Comparison of ENCODE assay signal across 15 cellular contexts in the genomic region with DNA sequence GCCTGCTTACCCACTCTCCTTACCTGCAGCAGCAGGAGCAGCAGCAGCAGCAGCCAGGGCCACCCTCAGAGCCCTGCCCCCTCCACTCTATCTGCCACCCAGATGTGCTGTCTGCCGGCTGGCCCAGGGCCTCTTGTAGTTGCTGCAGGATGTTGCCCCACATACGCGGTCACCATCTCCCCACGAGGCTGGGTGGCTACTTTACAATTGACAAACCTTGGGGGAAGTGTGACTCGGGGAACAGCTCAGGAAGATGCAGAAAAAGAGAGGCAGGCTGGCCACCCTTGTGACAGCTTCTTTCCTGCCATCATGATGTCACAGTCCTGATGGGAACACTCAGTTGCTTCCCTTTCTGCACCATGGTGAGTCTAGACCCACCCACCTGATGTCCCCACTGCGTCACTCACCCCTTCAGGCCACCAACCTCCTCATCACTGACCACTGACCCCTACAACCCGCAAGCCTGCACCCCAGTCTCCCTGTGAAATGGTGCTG. TPM values are rescaled to one million over a fixed set of nuclear protein-coding genes. Genes with fewer than 3 reads are reported as not detected.
DNase-seq lines count a peak whose midpoint lies in the region; ATAC-seq and TF ChIP-seq lines count a peak whose summit lies in the region.
"Had no signal": no experiment of that assay in that cellular context is flagged by ENCODE, and none has a peak within 500 bp of the region (broad histone marks: within the 10 kb centered on the region; RNA-seq: fewer than 3 reads in every experiment).

No MANE protein-coding gene starts in this region.

- H3K27me3 Mint-ChIP-seq in activated naive CD4-positive, alpha-beta T cell treated with anti-CD3 and anti-CD28 coated beads, Interleukin-2, amount 10 ng/mL, durations not matched to agents 7 days and 5 days: peaks cover 25% of the 10 kb centered on the region
- peaks cover 11% of the 10 kb centered on the region for H3K27me3 Mint-ChIP-seq in central memory CD8-positive, alpha-beta T cell
- H3K27me3 Mint-ChIP-seq: activated naive CD4-positive, alpha-beta T cell treated with anti-CD3 and anti-CD28 coated beads, Interleukin-2, amount 50 U/mL, for 24 hours had no signal

- intact Hi-C loops in upper lobe of right lung (cut with DNase I): no loop called here

- H3K27ac Mint-ChIP-seq in activated naive CD4-positive, alpha-beta T cell treated with anti-CD3 and anti-CD28 coated beads, Interleukin-2, amount 10 ng/mL, durations not matched to agents 7 days and 5 days: peak overlapping the region; percentile 26
- H3K27ac Mint-ChIP-seq in central memory CD8-positive, alpha-beta T cell (ENCODE audit: low read depth): peak overlapping the region; percentile 27
- H3K27ac Mint-ChIP-seq: activated naive CD4-positive, alpha-beta T cell treated with anti-CD3 and anti-CD28 coated beads, Interleukin-2, amount 50 U/mL, for 24 hours had no signal

- H3K4me3 Mint-ChIP-seq in activated naive CD4-positive, alpha-beta T cell treated with anti-CD3 and anti-CD28 coated beads, Interleukin-2, amount 10 ng/mL, durations not matched to agents 7 days and 5 days: no peak overlapping the region
- H3K4me3 Mint-ChIP-seq in central memory CD8-positive, alpha-beta T cell: no peak overlapping the region
- H3K4me3 Mint-ChIP-seq: activated naive CD4-positive, alpha-beta T cell treated with anti-CD3 and anti-CD28 coated beads, Interleukin-2, amount 50 U/mL, for 24 hours had no signal

- peaks cover 10% of the 10 kb centered on the region for H3K4me1 Mint-ChIP-seq in activated naive CD4-positive, alpha-beta T cell treated with anti-CD3 and anti-CD28 coated beads, Interleukin-2, amount 10 ng/mL, durations not matched to agents 7 days and 5 days
- peaks cover 10% of the 10 kb centered on the region for H3K4me1 Mint-ChIP-seq in central memory CD8-positive, alpha-beta T cell

- ATAC-seq in central memory CD8-positive, alpha-beta T cell (replicated peaks; ENCODE audit: extremely low read depth, poor library complexity, severe bottlenecking): no peak
- ATAC-seq in upper lobe of right lung (peak; percentile 89), HG03159 (IDR thresholded peaks at IDR 0.05; ENCODE audit: unreplicated experiment) (no peak)
- ATAC-seq: activated CD4-positive, CD25-positive, alpha-beta regulatory T cell treated with anti-CD3 and anti-CD28 coated beads, Interleukin-2, amount 50 U/mL, for 24 hours had no signal

- peak; percentile 41 for DNase-seq in activated naive CD4-positive, alpha-beta T cell treated with anti-CD3 and anti-CD28 coated beads, Interleukin-2, amount 10 ng/mL, durations not matched to agents 7 days and 5 days
- DNase-seq in activated naive CD4-positive, alpha-beta T cell treated with Interleukin-2 at 50 U/mL for 16 hours: no peak
- DNase-seq in central memory CD8-positive, alpha-beta T cell (ENCODE audit: low spot score in 2 of 2): no peak
- DNase-seq in medulla oblongata (ENCODE audit: extremely low spot score) (peak; percentile 40), upper lobe of right lung (peak; percentile 83), DMS79 treated with DMSO at 0.1 percent for 48 hours (lab: John Stamatoyannopoulos, UW) (no peak), NCI-H1105 (lab: John Stamatoyannopoulos, UW) (no peak)
- DNase-seq: MG63, ovary had no signal

- CTCF ChIA-PET in activated naive CD4-positive, alpha-beta T cell treated with anti-CD3 and anti-CD28 coated beads, Interleukin-2, amount 10 ng/mL, durations not matched to agents 7 days and 5 days (lab: Charles Lee): interaction anchor here (1.1 kb wide), 1 partner anchor 34 kb away, joined by 3 read pairs; no protein-coding TSS in a partner anchor

- H3K9me3 Mint-ChIP-seq in activated naive CD4-positive, alpha-beta T cell treated with anti-CD3 and anti-CD28 coated beads, Interleukin-2, amount 10 ng/mL, durations not matched to agents 7 days and 5 days: no peaks in the 10 kb centered on the region
- no peaks in the 10 kb centered on the region for H3K9me3 Mint-ChIP-seq in central memory CD8-positive, alpha-beta T cell
- H3K9me3 Mint-ChIP-seq: activated naive CD4-positive, alpha-beta T cell treated with anti-CD3 and anti-CD28 coated beads, Interleukin-2, amount 50 U/mL, for 24 hours had no signal

- no peaks in the 10 kb centered on the region for H3K4me1 ChIP-seq in upper lobe of right lung
- H3K4me1 ChIP-seq: SJSA1 had no signal

- no peak overlapping the region for H3K4me3 ChIP-seq in upper lobe of right lung
- H3K4me3 ChIP-seq: MG63, ovary, SJSA1 had no signal

- no peak overlapping the region for H3K27ac ChIP-seq in upper lobe of right lung
- H3K27ac ChIP-seq: ovary, SJSA1 had no signal

- H3K9me3 ChIP-seq in upper lobe of right lung: no peaks in the 10 kb centered on the region
- H3K9me3 ChIP-seq: MG63, ovary, SJSA1 had no signal

- no peak for TF ChIP-seq CTCF in upper lobe of right lung (IDR thresholded peaks at IDR 0.05)

- H3K27me3 ChIP-seq in upper lobe of right lung: no peaks in the 10 kb centered on the region
- H3K27me3 ChIP-seq: MG63, ovary had no signal

- H3K36me3 Mint-ChIP-seq in activated naive CD4-positive, alpha-beta T cell treated with anti-CD3 and anti-CD28 coated beads, Interleukin-2, amount 10 ng/mL, durations not matched to agents 7 days and 5 days: no peaks in the 10 kb centered on the region
- H3K36me3 Mint-ChIP-seq in central memory CD8-positive, alpha-beta T cell (ENCODE audit: insufficient read depth): no peaks in the 10 kb centered on the region
- H3K36me3 Mint-ChIP-seq: activated naive CD4-positive, alpha-beta T cell treated with anti-CD3 and anti-CD28 coated beads, Interleukin-2, amount 50 U/mL, for 24 hours had no signal

- no peaks in the 10 kb centered on the region for H3K36me3 ChIP-seq in upper lobe of right lung
- H3K36me3 ChIP-seq: MG63, ovary, SJSA1 had no signal

RNA-seq across cellular contexts. Expression of a gene that starts 14.5 kb away (rescaled TPM):
- 61.2 TPM for total RNA-seq in upper lobe of right lung
- total RNA-seq: G401, SJSA1 had no signal

RNA-seq across cellular contexts. Expression of a gene that starts 43.8 kb away (rescaled TPM):
- total RNA-seq in upper lobe of right lung: not detected
- total RNA-seq: G401, NCI-H460, ovary, SJSA1 had no signal

Comparison
In these comparisons a context has a peak if more than half of its experiments do, and no peak if none do; other contexts are left out.
1. DNase-seq: peak in activated naive CD4-positive, alpha-beta T cell treated with anti-CD3 and anti-CD28 coated beads, Interleukin-2, amount 10 ng/mL, durations not matched to agents 7 days and 5 days (single experiment), medulla oblongata (single experiment) and upper lobe of right lung (single experiment); none in activated naive CD4-positive, alpha-beta T cell treated with Interleukin-2 at 50 U/mL for 16 hours (single experiment), central memory CD8-positive, alpha-beta T cell (0 of 2), DMS79 treated with DMSO at 0.1 percent for 48 hours (single experiment) and NCI-H1105 (single experiment).